In the genomic region with DNA sequence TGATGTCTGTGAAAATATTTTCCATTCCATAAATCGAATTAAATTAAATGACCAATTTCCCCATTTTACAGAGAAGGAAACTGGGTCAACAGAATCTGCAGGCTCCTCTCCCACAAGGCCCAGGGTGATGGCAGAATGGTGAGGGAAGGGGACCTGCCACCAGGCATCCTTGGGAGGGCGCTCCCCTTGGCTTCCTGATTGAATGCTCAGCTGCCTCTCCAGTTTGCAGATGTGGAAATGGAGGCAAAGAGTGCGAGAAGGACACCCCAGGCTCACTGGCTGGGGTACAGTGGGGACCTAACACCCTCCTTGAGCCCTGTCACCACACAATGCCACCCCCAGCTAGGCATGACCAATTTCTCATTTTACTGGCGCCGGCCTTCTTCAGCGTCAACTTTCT, we compare ENCODE assay signal across 28 cellular contexts. TPM values are rescaled to one million over a fixed set of nuclear protein-coding genes. Genes with fewer than 3 reads are reported as not detected.
DNase-seq lines count a peak whose midpoint lies in the region; ATAC-seq and TF ChIP-seq lines count a peak whose summit lies in the region.
"Had no signal": no experiment of that assay in that cellular context is flagged by ENCODE, and none has a peak within 500 bp of the region (broad histone marks: within the 10 kb centered on the region; RNA-seq: fewer than 3 reads in every experiment).

No MANE protein-coding gene starts in this region.

- TF ChIP-seq POLR2A in Peyer's patch (IDR thresholded peaks at IDR 0.05) = no peak

- H3K4me1 ChIP-seq in Peyer's patch = no peaks in the 10 kb centered on the region
- H3K4me1 ChIP-seq: testis, uterus had no signal

- no peak overlapping the region for H3K27ac Mint-ChIP-seq in activated CD8-positive, alpha-beta T cell treated with anti-CD3 and anti-CD28 coated beads, Interleukin-2, amount 10 ng/mL, durations not matched to agents 7 days and 5 days
- H3K27ac Mint-ChIP-seq in activated CD8-positive, alpha-beta T cell treated with anti-CD3 and anti-CD28 coated beads for 36 hours = no peak overlapping the region
- H3K27ac Mint-ChIP-seq: activated CD4-positive, alpha-beta memory T cell treated with anti-CD3 and anti-CD28 coated beads, Interleukin-2, amount 10 ng/mL, durations not matched to agents 7 days and 5 days; activated T-cell treated with anti-CD3 and anti-CD28 coated beads, Interleukin-2, amount 50 U/mL, for 24 hours had no signal

- H3K9me3 Mint-ChIP-seq in activated CD8-positive, alpha-beta T cell treated with anti-CD3 and anti-CD28 coated beads, Interleukin-2, amount 10 ng/mL, durations not matched to agents 7 days and 5 days (ENCODE audit: insufficient read depth) = no peaks in the 10 kb centered on the region
- no peaks in the 10 kb centered on the region for H3K9me3 Mint-ChIP-seq in activated CD8-positive, alpha-beta T cell treated with anti-CD3 and anti-CD28 coated beads for 36 hours
- H3K9me3 Mint-ChIP-seq: activated CD4-positive, alpha-beta memory T cell treated with anti-CD3 and anti-CD28 coated beads, Interleukin-2, amount 10 ng/mL, durations not matched to agents 7 days and 5 days; activated T-cell treated with anti-CD3 and anti-CD28 coated beads, Interleukin-2, amount 50 U/mL, for 24 hours had no signal

- peak; percentile 12 for DNase-seq in activated CD8-positive, alpha-beta T cell treated with anti-CD3 and anti-CD28 coated beads, Interleukin-2, amount 10 ng/mL, durations not matched to agents 7 days and 5 days
- no peak for DNase-seq in activated CD8-positive, alpha-beta T cell treated with anti-CD3 and anti-CD28 coated beads for 36 hours
- DNase-seq in Peyer's patch (peak in 2 of 3 donors; percentile 13), left lobe of liver (ENCODE audit: low spot score) (peak; percentile 16), retina (peak; percentile 1), HT-29 (ENCODE audit: low spot score) (no peak), HuH-7.5 (ENCODE audit: low spot score) (no peak), DMS 273 treated with DMSO at 0.1 percent for 48 hours (lab: John Stamatoyannopoulos, UW) (no peak)
- DNase-seq: 8988T; activated CD4-positive, alpha-beta memory T cell treated with anti-CD3 and anti-CD28 coated beads, Interleukin-2, amount 10 ng/mL, durations not matched to agents 7 days and 5 days; activated CD4-positive, CD25-positive, alpha-beta regulatory T cell treated with anti-CD3 and anti-CD28 coated beads, Interleukin-2, amount 50 U/mL, for 72 hours; COR-L47; IMR-90; left cardiac atrium; mesenchymal stem cell; NCI-H146; NCI-H345; PC-9; Right ventricle myocardium superior; small intestine; stimulated activated naive CD4-positive, alpha-beta T cell treated with Interleukin-2 at 50 U/mL for 16 hours; T-helper 2 cell; testis had no signal

- no peak for ATAC-seq in activated CD8-positive, alpha-beta T cell treated with anti-CD3 and anti-CD28 coated beads, Interleukin-2, amount 10 ng/mL, durations not matched to agents 7 days and 5 days
- no peak for ATAC-seq in activated CD8-positive, alpha-beta T cell treated with anti-CD3 and anti-CD28 coated beads for 36 hours
- no peak for ATAC-seq in left lobe of liver
- ATAC-seq: HCT116, left cardiac atrium had no signal

- no peaks in the 10 kb centered on the region for H3K36me3 Mint-ChIP-seq in activated CD8-positive, alpha-beta T cell treated with anti-CD3 and anti-CD28 coated beads, Interleukin-2, amount 10 ng/mL, durations not matched to agents 7 days and 5 days (ENCODE audit: low read depth)
- H3K36me3 Mint-ChIP-seq in activated CD8-positive, alpha-beta T cell treated with anti-CD3 and anti-CD28 coated beads for 36 hours (ENCODE audit: low read depth) = no peaks in the 10 kb centered on the region

- no peaks in the 10 kb centered on the region for H3K4me1 Mint-ChIP-seq in activated CD8-positive, alpha-beta T cell treated with anti-CD3 and anti-CD28 coated beads, Interleukin-2, amount 10 ng/mL, durations not matched to agents 7 days and 5 days (ENCODE audit: low read depth)
- no peaks in the 10 kb centered on the region for H3K4me1 Mint-ChIP-seq in activated CD8-positive, alpha-beta T cell treated with anti-CD3 and anti-CD28 coated beads for 36 hours (ENCODE audit: low read depth)
- H3K4me1 Mint-ChIP-seq: activated CD4-positive, alpha-beta memory T cell treated with anti-CD3 and anti-CD28 coated beads, Interleukin-2, amount 10 ng/mL, durations not matched to agents 7 days and 5 days had no signal

- intact Hi-C loops in activated CD8-positive, alpha-beta T cell treated with anti-CD3 and anti-CD28 coated beads for 36 hours (cut with micrococcal nuclease) = no loop called here

- TF ChIP-seq CTCF in activated CD8-positive, alpha-beta T cell treated with anti-CD3 and anti-CD28 coated beads for 36 hours (IDR thresholded peaks at IDR 0.05) = no peak
- no peak for TF ChIP-seq CTCF in Peyer's patch (IDR thresholded peaks at IDR 0.05)

- H3K9me3 ChIP-seq in Peyer's patch = no peaks in the 10 kb centered on the region
- H3K9me3 ChIP-seq: testis, uterus had no signal

- CTCF ChIA-PET in activated CD8-positive, alpha-beta T cell treated with anti-CD3 and anti-CD28 coated beads, Interleukin-2, amount 10 ng/mL, durations not matched to agents 7 days and 5 days (lab: Charles Lee) = interaction anchor here (2.6 kb wide), 1 partner anchor 294 kb away, joined by 12 read pairs; no protein-coding TSS in a partner anchor
- CTCF ChIA-PET in activated CD8-positive, alpha-beta T cell treated with anti-CD3 and anti-CD28 coated beads for 36 hours (lab: Charles Lee) = interaction anchor here (1.4 kb wide), 1 partner anchor 231 kb away, joined by 4 read pairs; no protein-coding TSS in a partner anchor

- H3K4me3 ChIP-seq in Peyer's patch = no peak overlapping the region
- H3K4me3 ChIP-seq: dorsolateral prefrontal cortex, PC-9, testis, uterus had no signal

- no peaks in the 10 kb centered on the region for H3K36me3 ChIP-seq in Peyer's patch
- H3K36me3 ChIP-seq: uterus had no signal

- H3K4me3 Mint-ChIP-seq in activated CD8-positive, alpha-beta T cell treated with anti-CD3 and anti-CD28 coated beads, Interleukin-2, amount 10 ng/mL, durations not matched to agents 7 days and 5 days = no peak overlapping the region
- no peak overlapping the region for H3K4me3 Mint-ChIP-seq in activated CD8-positive, alpha-beta T cell treated with anti-CD3 and anti-CD28 coated beads for 36 hours
- H3K4me3 Mint-ChIP-seq: activated CD4-positive, alpha-beta memory T cell treated with anti-CD3 and anti-CD28 coated beads, Interleukin-2, amount 10 ng/mL, durations not matched to agents 7 days and 5 days; activated T-cell treated with anti-CD3 and anti-CD28 coated beads, Interleukin-2, amount 50 U/mL, for 24 hours had no signal

- peaks cover 2% of the 10 kb centered on the region for H3K27me3 Mint-ChIP-seq in activated CD8-positive, alpha-beta T cell treated with anti-CD3 and anti-CD28 coated beads, Interleukin-2, amount 10 ng/mL, durations not matched to agents 7 days and 5 days (ENCODE audit: low read depth)
- peaks cover 3% of the 10 kb centered on the region for H3K27me3 Mint-ChIP-seq in activated CD8-positive, alpha-beta T cell treated with anti-CD3 and anti-CD28 coated beads for 36 hours
- H3K27me3 Mint-ChIP-seq: activated CD4-positive, alpha-beta memory T cell treated with anti-CD3 and anti-CD28 coated beads, Interleukin-2, amount 10 ng/mL, durations not matched to agents 7 days and 5 days had no signal

- no peak overlapping the region for H3K27ac ChIP-seq in Peyer's patch
- H3K27ac ChIP-seq: C4-2B, dorsolateral prefrontal cortex, PC-9, testis, uterus had no signal

- POLR2A ChIA-PET in activated CD8-positive, alpha-beta T cell treated with anti-CD3 and anti-CD28 coated beads, Interleukin-2, amount 10 ng/mL, durations not matched to agents 7 days and 5 days (lab: Charles Lee) = no interaction called here
- POLR2A ChIA-PET in activated CD8-positive, alpha-beta T cell treated with anti-CD3 and anti-CD28 coated beads for 36 hours (lab: Charles Lee) = no interaction called here

- no peaks in the 10 kb centered on the region for H3K27me3 ChIP-seq in Peyer's patch
- H3K27me3 ChIP-seq: dorsolateral prefrontal cortex, testis, uterus had no signal

RNA-seq across cellular contexts. Expression of gene CSNK1E, which starts 28.5 kb away (rescaled TPM):
- total RNA-seq in activated CD8-positive, alpha-beta T cell treated with anti-CD3 and anti-CD28 coated beads, Interleukin-2, amount 10 ng/mL, durations not matched to agents 7 days and 5 days = 10 to 100 TPM; 74.7 to 82.9 TPM
- total RNA-seq in activated CD8-positive, alpha-beta T cell treated with anti-CD3 and anti-CD28 coated beads for 36 hours = 100 to 1,000 TPM; 123 TPM
- total RNA-seq in Peyer's patch (100 to 1,000 TPM in 3 of 4 donors, 10 to 100 TPM in 1; 39.1 to 254 (median 114) TPM), left lobe of liver (29.4 TPM)
- total RNA-seq in HT-29 (2014; rRNA removed; shearing (Covaris generic)) = 127 and 152 TPM in 2 replicates

Comparison
In these comparisons a context has a peak if more than half of its experiments do, and no peak if none do; other contexts are left out.
1. DNase-seq: peak in activated CD8-positive, alpha-beta T cell treated with anti-CD3 and anti-CD28 coated beads, Interleukin-2, amount 10 ng/mL, durations not matched to agents 7 days and 5 days (single experiment), Peyer's patch (2 of 3), left lobe of liver (single experiment) and retina (single experiment); none in activated CD8-positive, alpha-beta T cell treated with anti-CD3 and anti-CD28 coated beads for 36 hours (single experiment), HT-29 (single experiment), HuH-7.5 (single experiment) and DMS 273 treated with DMSO at 0.1 percent for 48 hours (single experiment).